Comparison of ENCODE assay signal across 28 cellular contexts in the genomic region with DNA sequence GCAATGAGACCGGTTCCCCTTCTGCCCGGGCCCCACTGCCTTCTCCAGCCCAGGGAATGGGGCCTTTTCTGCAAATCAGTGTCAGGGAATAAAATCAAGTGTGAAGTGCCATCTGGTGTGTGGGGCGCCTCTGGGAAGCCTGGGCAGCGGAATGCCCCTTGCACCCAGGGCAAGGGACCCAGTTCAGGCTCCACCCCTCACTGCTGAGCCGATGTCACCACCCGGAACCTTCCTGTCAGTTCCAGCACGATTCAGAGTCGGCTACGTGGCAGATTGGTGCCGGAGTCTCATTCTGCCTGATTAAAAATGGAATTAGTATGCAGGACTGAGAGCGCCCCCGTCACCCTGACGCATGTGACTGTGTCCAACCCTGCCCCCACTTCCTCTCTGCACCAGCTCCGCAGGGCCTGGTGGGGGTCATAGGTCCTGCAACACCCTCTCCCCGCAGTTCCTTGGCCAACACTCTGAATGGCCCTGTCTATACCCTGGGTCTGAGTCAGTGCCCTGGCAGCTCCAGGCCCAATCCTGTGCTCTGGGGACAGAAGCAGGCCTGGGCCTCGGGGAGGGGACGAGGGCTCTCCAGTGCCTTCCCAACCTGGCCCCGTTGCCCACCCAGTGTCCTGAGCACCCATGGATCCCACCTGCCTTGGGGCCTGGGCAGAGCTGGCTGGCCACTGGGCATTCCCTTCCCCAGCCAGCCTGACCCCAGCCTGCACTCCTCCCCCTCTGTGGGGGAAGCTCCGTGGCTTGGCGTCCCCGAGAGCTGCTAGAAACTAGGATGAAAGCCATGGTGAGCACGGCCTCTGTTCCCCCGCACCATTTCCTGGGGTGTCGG. TPM values are rescaled to one million over a fixed set of nuclear protein-coding genes. Genes with fewer than 3 reads are reported as not detected.
DNase-seq lines count a peak whose midpoint lies in the region; ATAC-seq, FAIRE-seq and TF ChIP-seq lines count a peak whose summit lies in the region.
"Had no signal": no experiment of that assay in that cellular context is flagged by ENCODE, and none has a peak within 500 bp of the region (broad histone marks: within the 10 kb centered on the region; RNA-seq: fewer than 3 reads in every experiment).

No MANE protein-coding gene starts in this region.

- peak overlapping the region; percentile 74 for H2AFZ ChIP-seq in OCI-LY3 (ENCODE audit: low read depth, low read length)

- intact Hi-C loops in kidney (cut with DNase I) (no loop called here), sciatic nerve (cut with DNase I) (no loop called here)

- no peaks in the 10 kb centered on the region for H3K9me3 Mint-ChIP-seq in nephron
- H3K9me3 Mint-ChIP-seq: activated T-helper 1 cell treated with anti-CD3 and anti-CD28 coated beads, Interleukin-12 subunit alpha, Interleukin-12 subunit beta, Interleukin-2, Interleukin-4 antibody, amounts not matched to agents 30 ng/mL and 10 ng/mL and 1 ng/mL, durations not matched to agents 14 hours and 24 hours and 36 hours; CD4-positive, alpha-beta T cell; dendritic cell treated with granulocyte-macrophage colony-stimulating factor and Interleukin-4, amounts not matched to agents 40 ng/mL and 50 ng/mL, for 4 days had no signal

- DNase-seq in kidney (peak; percentile 71), sciatic nerve (ENCODE audit: low spot score) (no peak), NCI-H2196 treated with DMSO at 0.1 percent for 48 hours (lab: John Stamatoyannopoulos, UW; ENCODE audit: unreplicated experiment) (no peak), AG08396 (ENCODE audit: low spot score) (no peak), NCI-H2171 (lab: John Stamatoyannopoulos, UW) (no peak)
- DNase-seq in stimulated activated CD4-positive, alpha-beta T cell treated with anti-CD3 and anti-CD28 coated beads, Interleukin-12 subunit alpha, Interleukin-12 subunit beta, amount 100 ng/mL, for 4 hours = no peak
- DNase-seq: activated CD4-positive, alpha-beta T cell treated with anti-CD3 and anti-CD28 coated beads for 48 hours; activated naive CD4-positive, alpha-beta T cell treated with anti-CD3 and anti-CD28 coated beads, Interleukin-2, amount 50 U/mL, for 16 hours; CD4-positive, alpha-beta T cell; GDM1; glutamatergic neuron; Karpas-422; MV-4-11; NCI-H1694 treated with DMSO at 0.1 percent for 48 hours; NCI-H226; stimulated activated CD4-positive, alpha-beta T cell treated with anti-CD3 and anti-CD28 coated beads, Interleukin-2, amount 100 ng/mL, for 48 hours; stimulated activated naive CD4-positive, alpha-beta T cell; T-helper 2 cell had no signal

- H3K27me3 ChIP-seq in OCI-LY3 (ENCODE audit: low read depth, low read length) = no peaks in the 10 kb centered on the region
- H3K27me3 ChIP-seq: cardiac muscle cell, ovary had no signal

- no peak overlapping the region for H3K9ac ChIP-seq in OCI-LY3 (ENCODE audit: low read length)
- no peak overlapping the region for H3K9ac ChIP-seq in kidney (ENCODE audit: low read length in 2 of 2)

- no peaks in the 10 kb centered on the region for H4K20me1 ChIP-seq in OCI-LY3 (ENCODE audit: insufficient read depth, low read length)

- no peaks in the 10 kb centered on the region for H3K36me3 ChIP-seq in OCI-LY3 (replicated peaks; ENCODE audit: low read depth, low read length)
- no peaks in the 10 kb centered on the region for H3K36me3 ChIP-seq in kidney (ENCODE audit: control insufficient read depth in 1 of 2, insufficient read depth in 2 of 2, low read length in 2 of 2)
- H3K36me3 ChIP-seq: cardiac muscle cell, ovary had no signal

- H3K4me2 ChIP-seq in OCI-LY3 (ENCODE audit: low read length) = peak overlapping the region; percentile 26

- TF ChIP-seq CTCF in OCI-LY3 (IDR thresholded peaks at IDR 0.05; ENCODE audit: low read depth, low read length) (no peak), kidney (IDR thresholded peaks at IDR 0.05; ENCODE audit: borderline replicate concordance, extremely low read depth, insufficient read depth) (no peak), nephron (IDR thresholded peaks at IDR 0.05; ENCODE audit: unreplicated experiment in 3 of 3) (no peak)

- H3K27ac Mint-ChIP-seq in nephron = peak overlapping the region in 2 of 3 experiments; percentile 21 to 44
- H3K27ac Mint-ChIP-seq: activated T-helper 1 cell treated with anti-CD3 and anti-CD28 coated beads, Interleukin-12 subunit alpha, Interleukin-12 subunit beta, Interleukin-2, Interleukin-4 antibody, amounts not matched to agents 30 ng/mL and 10 ng/mL and 1 ng/mL, durations not matched to agents 14 hours and 24 hours and 36 hours; CD4-positive, alpha-beta T cell; dendritic cell treated with granulocyte-macrophage colony-stimulating factor and Interleukin-4, amounts not matched to agents 40 ng/mL and 50 ng/mL, for 4 days had no signal

- peak; percentile 38 for ATAC-seq in sciatic nerve

- peaks cover 15% of the 10 kb centered on the region for H3K27me3 Mint-ChIP-seq in nephron (ENCODE audit: low read depth)
- H3K27me3 Mint-ChIP-seq: CD4-positive, alpha-beta T cell had no signal

- H3K4me3 ChIP-seq in OCI-LY3 (ENCODE audit: low read length) = no peak overlapping the region
- no peak overlapping the region for H3K4me3 ChIP-seq in kidney (ENCODE audit: low read length in 2 of 2)
- H3K4me3 ChIP-seq: cardiac muscle cell, ovary, skin epidermis had no signal

- H3K36me3 Mint-ChIP-seq in nephron (ENCODE audit: low read depth) = no peaks in the 10 kb centered on the region

- peaks cover 14% of the 10 kb centered on the region for H3K4me1 Mint-ChIP-seq in nephron

- no peak overlapping the region for H3K4me3 Mint-ChIP-seq in nephron
- H3K4me3 Mint-ChIP-seq: activated T-helper 1 cell treated with anti-CD3 and anti-CD28 coated beads, Interleukin-12 subunit alpha, Interleukin-12 subunit beta, Interleukin-2, Interleukin-4 antibody, amounts not matched to agents 30 ng/mL and 10 ng/mL and 1 ng/mL, durations not matched to agents 14 hours and 24 hours and 36 hours; CD4-positive, alpha-beta T cell; dendritic cell treated with granulocyte-macrophage colony-stimulating factor and Interleukin-4, amounts not matched to agents 40 ng/mL and 50 ng/mL, for 4 days had no signal

- H3K27ac ChIP-seq in OCI-LY3 (ENCODE audit: low read length) (no peak overlapping the region), kidney (ENCODE audit: low read depth in 2 of 2, low read length in 2 of 2) (peak overlapping the region; percentile 68 to 69)
- H3K27ac ChIP-seq: cardiac muscle cell, ovary, skin epidermis had no signal

- no peak for FAIRE-seq in kidney (lab: Jason Lieb, UNC)
- FAIRE-seq: endothelial cell of umbilical vein, RCC 7860 had no signal

- no peaks in the 10 kb centered on the region for H3K79me2 ChIP-seq in OCI-LY3 (ENCODE audit: low read length)

- H3K9me3 ChIP-seq in OCI-LY3 (ENCODE audit: insufficient read depth, low read length) (no peaks in the 10 kb centered on the region), kidney (ENCODE audit: control insufficient read depth in 1 of 2, low read length in 2 of 2) (no peaks in the 10 kb centered on the region)
- H3K9me3 ChIP-seq: ovary had no signal

- peaks cover 12% of the 10 kb centered on the region for H3K4me1 ChIP-seq in OCI-LY3 (ENCODE audit: low read length)
- H3K4me1 ChIP-seq in kidney (ENCODE audit: control insufficient read depth in 1 of 2, insufficient read depth in 1 of 2, low read depth in 1 of 2, low read length in 2 of 2) = peaks cover 3 to 8% of the 10 kb centered on the region in 2 donors

RNA-seq across cellular contexts. Expression of a gene that starts 8.1 kb away (rescaled TPM):
- 0.09 TPM for total RNA-seq in kidney
- polyA plus RNA-seq in kidney (ENCODE audit: insufficient read depth, low read depth, low replicate concordance) = 0.49 TPM
- not detected for total RNA-seq in sciatic nerve
- total RNA-seq: activated T-helper 1 cell treated with anti-CD3 and anti-CD28 coated beads, Interleukin-12 subunit alpha, Interleukin-12 subunit beta, Interleukin-2, Interleukin-4 antibody, amounts not matched to agents 30 ng/mL and 10 ng/mL and 1 ng/mL, durations not matched to agents 14 hours and 24 hours and 36 hours; cardiac muscle cell; CD4-positive, alpha-beta T cell; endothelial cell of umbilical vein; lower leg skin had no signal
- polyA plus RNA-seq: cardiac muscle cell, endothelial cell of umbilical vein, ovary had no signal

RNA-seq across cellular contexts. Expression of a gene that starts 39.8 kb away (rescaled TPM):
- total RNA-seq in kidney = 6.7 TPM
- 8.5 TPM for polyA plus RNA-seq in kidney (ENCODE audit: insufficient read depth, low read depth, low replicate concordance)
- total RNA-seq in sciatic nerve = 0.18 TPM
- total RNA-seq: activated T-helper 1 cell treated with anti-CD3 and anti-CD28 coated beads, Interleukin-12 subunit alpha, Interleukin-12 subunit beta, Interleukin-2, Interleukin-4 antibody, amounts not matched to agents 30 ng/mL and 10 ng/mL and 1 ng/mL, durations not matched to agents 14 hours and 24 hours and 36 hours; CD4-positive, alpha-beta T cell; endothelial cell of umbilical vein had no signal
- polyA plus RNA-seq: endothelial cell of umbilical vein had no signal

RNA-seq across cellular contexts. Expression of a gene that starts 41.2 kb away (rescaled TPM):
- not detected for total RNA-seq in kidney
- polyA plus RNA-seq in kidney (ENCODE audit: insufficient read depth, low read depth, low replicate concordance) = not detected
- not detected for total RNA-seq in sciatic nerve
- total RNA-seq: activated T-helper 1 cell treated with anti-CD3 and anti-CD28 coated beads, Interleukin-12 subunit alpha, Interleukin-12 subunit beta, Interleukin-2, Interleukin-4 antibody, amounts not matched to agents 30 ng/mL and 10 ng/mL and 1 ng/mL, durations not matched to agents 14 hours and 24 hours and 36 hours; cardiac muscle cell; CD4-positive, alpha-beta T cell; endothelial cell of umbilical vein; lower leg skin had no signal
- polyA plus RNA-seq: cardiac muscle cell, endothelial cell of umbilical vein had no signal
